ENCODE assay signal across 24 cellular contexts in genomic region chr5:94761786-94762185, GRCh38.
"Had no signal": no experiment of that assay in that cellular context is flagged by ENCODE, and none has a peak within 500 bp of the region (broad histone marks: within the 10 kb centered on the region; RNA-seq: fewer than 3 reads in every experiment).

No MANE protein-coding gene starts in this region.

- DNase-seq: activated CD4-positive, alpha-beta memory T cell treated with anti-CD3 and anti-CD28 coated beads for 36 hours; activated CD4-positive, alpha-beta T cell treated with anti-CD3 and anti-CD28 coated beads for 36 hours; activated CD4-positive, alpha-beta T cell treated with anti-CD3 and anti-CD28 coated beads, Interleukin-2, amount 10 ng/mL, durations not matched to agents 24 days and 14 days; activated CD4-positive, CD25-positive, alpha-beta regulatory T cell; activated CD4-positive, CD25-positive, alpha-beta regulatory T cell treated with anti-CD3 and anti-CD28 coated beads, Interleukin-2, amount 50 U/mL, for 72 hours; activated CD8-positive, alpha-beta memory T cell treated with anti-CD3 and anti-CD28 coated beads, Interleukin-2, amount 10 ng/mL, durations not matched to agents 7 days and 5 days; activated CD8-positive, alpha-beta memory T cell treated with anti-CD3 and anti-CD28 coated beads, Interleukin-2, amount 50 U/mL, for 4 hours; activated CD8-positive, alpha-beta T cell treated with anti-CD3 and anti-CD28 coated beads, Interleukin-2, amount 10 ng/mL, durations not matched to agents 7 days and 5 days; activated effector memory CD4-positive, alpha-beta T cell treated with anti-CD3 and anti-CD28 coated beads, Interleukin-2, amount 50 U/mL, for 16 hours; activated naive CD4-positive, alpha-beta T cell; activated naive CD4-positive, alpha-beta T cell treated with anti-CD3 and anti-CD28 coated beads, Interleukin-2, amount 10 ng/mL, durations not matched to agents 7 days and 5 days; activated naive CD8-positive, alpha-beta T cell treated with anti-CD3 and anti-CD28 coated beads, Interleukin-2, amount 10 ng/mL, durations not matched to agents 7 days and 5 days; activated T-cell treated with anti-CD3 and anti-CD28 coated beads, Interleukin-2, amount 50 U/mL, for 1 hour; activated T-cell treated with anti-CD3 and anti-CD28 coated beads, Interleukin-2, amount 50 U/mL, for 48 hours; brain microvascular endothelial cell; colonic mucosa; effector CD8-positive, alpha-beta T cell; esophagus squamous epithelium; foreskin fibroblast; glutamatergic neuron; heart left ventricle; T-helper 2 cell had no signal

- H3K4me1 ChIP-seq: colonic mucosa, esophagus squamous epithelium, heart left ventricle had no signal

- H3K4me3 ChIP-seq: colonic mucosa, esophagus squamous epithelium, heart left ventricle had no signal

- H3K36me3 ChIP-seq: brain microvascular endothelial cell, colonic mucosa, esophagus squamous epithelium, heart left ventricle had no signal

- H3K9me3 ChIP-seq: colonic mucosa, esophagus squamous epithelium, heart left ventricle had no signal

- H3K27ac ChIP-seq: brain microvascular endothelial cell, colonic mucosa, epithelial cell of prostate, esophagus squamous epithelium, heart left ventricle had no signal

- H3K27me3 ChIP-seq: brain microvascular endothelial cell, colonic mucosa, esophagus squamous epithelium, heart left ventricle had no signal

- ATAC-seq: activated CD4-positive, alpha-beta T cell treated with anti-CD3 and anti-CD28 coated beads for 36 hours; activated CD8-positive, alpha-beta memory T cell treated with anti-CD3 and anti-CD28 coated beads, Interleukin-2, amount 10 ng/mL, durations not matched to agents 7 days and 5 days; activated CD8-positive, alpha-beta T cell treated with anti-CD3 and anti-CD28 coated beads, Interleukin-2, amount 10 ng/mL, durations not matched to agents 7 days and 5 days; activated naive CD4-positive, alpha-beta T cell treated with anti-CD3 and anti-CD28 coated beads, Interleukin-2, amount 50 U/mL, for 72 hours; heart left ventricle had no signal
